Comparison of ENCODE assay signal across 1 cellular context in the genomic region with DNA sequence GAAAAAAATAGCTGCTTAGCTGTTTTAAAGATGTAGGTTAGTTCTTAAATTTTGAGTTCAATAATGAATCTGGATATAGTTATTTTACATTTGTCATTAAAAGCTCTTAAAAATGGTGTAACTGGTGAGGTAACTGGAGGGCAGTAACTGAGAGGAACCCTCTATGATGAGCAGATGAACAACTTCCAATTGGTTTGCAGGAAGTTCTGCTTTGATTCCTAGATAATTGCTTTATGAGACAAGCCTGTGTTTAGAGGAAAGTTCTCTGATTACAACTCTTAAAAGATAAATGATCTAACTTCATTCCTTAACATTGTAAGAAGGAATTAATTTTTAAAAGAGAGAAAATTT.
TF ChIP-seq lines count a peak whose summit lies in the region.

No MANE protein-coding gene starts in this region.

TF ChIP-seq in endothelial cell of umbilical vein, 7 proteins besides CTCF, POLR2A, EP300 and RAD21 (continued from another document):
- TF ChIP-seq EZH2 (IDR thresholded peaks at IDR 0.05; ENCODE audit: borderline replicate concordance, low read depth, low read length, severe bottlenecking) (no peak), MYC (IDR thresholded peaks at IDR 0.05; ENCODE audit: low read depth, low read length) (no peak), POLR2AphosphoS5 (IDR thresholded peaks at IDR 0.05; ENCODE audit: insufficient read depth, low read depth, low read length) (no peak), GATA2 (IDR thresholded peaks at IDR 0.05; ENCODE audit: insufficient read depth, insufficient read length, low read depth, low read length) (no peak)
